ENCODE assay signal across 9 cellular contexts in the genomic region with DNA sequence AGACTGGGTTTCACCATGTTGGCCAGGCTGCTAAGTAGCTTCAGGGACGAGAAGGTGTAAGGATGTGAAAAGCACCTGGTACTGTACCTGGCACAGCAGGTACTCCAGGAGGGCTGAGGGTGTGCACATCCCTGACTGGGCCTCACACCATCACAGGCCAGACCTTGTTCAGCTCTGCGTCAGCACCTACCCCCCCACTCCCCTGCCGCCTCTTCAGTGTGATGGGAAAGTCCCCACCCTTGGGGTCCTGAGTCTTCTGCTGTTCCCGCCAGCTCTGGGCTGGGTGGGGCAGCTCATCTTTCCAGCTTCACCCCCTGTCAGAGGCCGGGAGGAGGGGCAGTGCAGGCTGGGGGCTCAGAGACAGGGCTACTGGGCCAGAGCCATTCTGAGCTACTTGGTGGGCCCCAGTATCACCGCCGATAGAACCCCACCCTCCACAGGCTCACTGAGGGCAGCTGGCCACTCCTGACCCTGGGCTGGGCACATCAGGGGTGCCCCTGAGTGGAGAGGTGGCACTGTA. TPM values are rescaled to one million over a fixed set of nuclear protein-coding genes. Genes with fewer than 3 reads are reported as not detected.
A peak's percentile ranks its signal among the peaks of the same experiment; 100 is the strongest.
DNase-seq lines count a peak whose midpoint lies in the region; ATAC-seq and TF ChIP-seq lines count a peak whose summit lies in the region.
"Had no signal": no experiment of that assay in that cellular context is flagged by ENCODE, and none has a peak within 500 bp of the region (broad histone marks: within the 10 kb centered on the region; RNA-seq: fewer than 3 reads in every experiment).

No MANE protein-coding gene starts in this region.

- H3K4me3 ChIP-seq in OCI-LY3 (ENCODE audit: low read length) (no peak overlapping the region), spleen (no peak overlapping the region), osteoblast (ENCODE audit: insufficient read depth, low read length) (no peak overlapping the region), mesenchymal stem cell (ENCODE audit: insufficient read depth in 1 of 2, low read depth in 1 of 2, low read length in 2 of 2) (no peak overlapping the region)
- H3K4me3 ChIP-seq: adrenal gland had no signal

- H3K9ac ChIP-seq in OCI-LY3 (ENCODE audit: low read length) = peak overlapping the region; percentile 10; the same call in 1 of the 2 replicates
- no peak overlapping the region for H3K9ac ChIP-seq in mesenchymal stem cell (ENCODE audit: low read length)

- H2AK5ac ChIP-seq in mesenchymal stem cell (ENCODE audit: low read length, severe bottlenecking) = no peak overlapping the region

- H3K27ac ChIP-seq in 22Rv1 (peak overlapping the region; percentile 31; the same call in 1 of the 2 replicates), OCI-LY3 (ENCODE audit: low read length) (peak overlapping the region; percentile 28; the same call in 1 of the 2 replicates), spleen (peak overlapping the region; percentile 76 to 94 (median 84)), osteoblast (ENCODE audit: low read depth, low read length) (no peak overlapping the region), mesenchymal stem cell (ENCODE audit: low read length, poor library complexity, severe bottlenecking) (no peak overlapping the region)

- no peak for TF ChIP-seq POLR2A in spleen (IDR thresholded peaks at IDR 0.05)

- 64 to 78% (median 71%) methylated on average over 5 to 7 of the region's 7 CpGs for WGBS in spleen, 5 donors
- WGBS in mesenchymal stem cell = 90% methylated on average over 7 of the region's 7 CpGs

- no peak overlapping the region for H3K18ac ChIP-seq in mesenchymal stem cell (ENCODE audit: low read depth in 1 of 2, low read length in 2 of 2)

- no peak overlapping the region for H2BK120ac ChIP-seq in mesenchymal stem cell (ENCODE audit: low read depth, low read length)

- peak overlapping the region; percentile 27 for H3K4me2 ChIP-seq in OCI-LY3 (ENCODE audit: low read length)
- no peak overlapping the region for H3K4me2 ChIP-seq in osteoblast (ENCODE audit: insufficient read depth, low read length)
- no peak overlapping the region for H3K4me2 ChIP-seq in mesenchymal stem cell (ENCODE audit: low read length, poor library complexity, severe bottlenecking)

- H3K36me3 ChIP-seq in OCI-LY3 (replicated peaks; ENCODE audit: low read depth, low read length) = no peaks in the 10 kb centered on the region
- no peaks in the 10 kb centered on the region for H3K36me3 ChIP-seq in spleen
- no peaks in the 10 kb centered on the region for H3K36me3 ChIP-seq in osteoblast (ENCODE audit: insufficient read depth, low read length)
- H3K36me3 ChIP-seq in mesenchymal stem cell (ENCODE audit: control insufficient read depth in 1 of 2, insufficient read depth in 2 of 2, low read depth in 1 of 2, low read length in 2 of 2) = no peaks in the 10 kb centered on the region
- H3K36me3 ChIP-seq: adrenal gland had no signal

- H4K8ac ChIP-seq in mesenchymal stem cell (ENCODE audit: low read length) = no peak overlapping the region

- DNase-seq in activated T-helper 9 cell treated with anti-CD3 and anti-CD28 coated beads, Interleukin-2, amount 50 U/mL, for 16 hours (ENCODE audit: low read depth) = peak; percentile 62
- DNase-seq in spleen (peak; percentile 84), osteoblast (ENCODE audit: insufficient read length, low spot score, missing footprints) (no peak), mesenchymal stem cell (no peak)

- intact Hi-C loops in spleen (cut with DNase I; ENCODE audit: low total_unique reads) = no loop called here

- H3K27me3 ChIP-seq in OCI-LY3 (ENCODE audit: low read depth, low read length) = no peaks in the 10 kb centered on the region
- H3K27me3 ChIP-seq in spleen (replicated peaks in 1 of 7) = no peaks in the 10 kb centered on the region
- H3K27me3 ChIP-seq in osteoblast (ENCODE audit: insufficient read depth, low read length) = no peaks in the 10 kb centered on the region
- H3K27me3 ChIP-seq in mesenchymal stem cell (ENCODE audit: control insufficient read depth in 1 of 2, insufficient read depth in 1 of 2, low read length in 2 of 2) = peaks cover 0 to 4% of the 10 kb centered on the region in 2 experiments
- H3K27me3 ChIP-seq: adrenal gland had no signal

- H2BK15ac ChIP-seq in mesenchymal stem cell (ENCODE audit: low read depth, poor library complexity, severe bottlenecking) = no peak overlapping the region

- H2BK12ac ChIP-seq in mesenchymal stem cell (ENCODE audit: low read length in 2 of 2) = peak overlapping the region in 1 of 2 experiments; percentile 60

- H4K20me1 ChIP-seq in OCI-LY3 (ENCODE audit: insufficient read depth, low read length) (no peaks in the 10 kb centered on the region), osteoblast (ENCODE audit: insufficient read depth, low read length) (no peaks in the 10 kb centered on the region)

- H3K14ac ChIP-seq in mesenchymal stem cell (ENCODE audit: low read length in 2 of 2) = no peak overlapping the region

- H3K4me1 ChIP-seq in OCI-LY3 (ENCODE audit: low read length) = peaks cover 31% of the 10 kb centered on the region
- peaks cover 28 to 64% (median 54%) of the 10 kb centered on the region in 6 donors for H3K4me1 ChIP-seq in spleen
- no peaks in the 10 kb centered on the region for H3K4me1 ChIP-seq in osteoblast (ENCODE audit: insufficient read depth, low read length)
- peaks cover 9% of the 10 kb centered on the region for H3K4me1 ChIP-seq in mesenchymal stem cell (ENCODE audit: control insufficient read depth, insufficient read depth, low read depth, low read length)

- H2AFZ ChIP-seq in OCI-LY3 (ENCODE audit: low read depth, low read length) (peak overlapping the region; percentile 81), osteoblast (ENCODE audit: low read length) (no peak overlapping the region), mesenchymal stem cell (ENCODE audit: low read depth, low read length) (no peak overlapping the region)

- no peak overlapping the region for H2BK5ac ChIP-seq in mesenchymal stem cell (ENCODE audit: low read depth, low read length, poor library complexity, severe bottlenecking)

- no peak overlapping the region for H3K4ac ChIP-seq in mesenchymal stem cell (ENCODE audit: low read depth in 1 of 2, low read length in 2 of 2)

- no peak overlapping the region for H4K91ac ChIP-seq in mesenchymal stem cell (ENCODE audit: low read length)

- H3K9me3 ChIP-seq in OCI-LY3 (ENCODE audit: insufficient read depth, low read length) (no peaks in the 10 kb centered on the region), spleen (peaks cover 0 to 32% (median 20%) of the 10 kb centered on the region in 8 donors), osteoblast (ENCODE audit: low read depth, low read length) (peaks cover 2% of the 10 kb centered on the region), mesenchymal stem cell (ENCODE audit: control insufficient read depth, low read length) (peaks cover 17% of the 10 kb centered on the region)
- H3K9me3 ChIP-seq: adrenal gland had no signal

- H3K23ac ChIP-seq in mesenchymal stem cell (ENCODE audit: low read length in 2 of 2) = no peak overlapping the region

- no peak for TF ChIP-seq CTCF in 22Rv1 (IDR thresholded peaks at IDR 0.05)
- no peak for TF ChIP-seq CTCF in OCI-LY3 (IDR thresholded peaks at IDR 0.05; ENCODE audit: low read depth, low read length)
- TF ChIP-seq CTCF in spleen (IDR thresholded peaks at IDR 0.05 in 8 of 11, conservative IDR thresholded peaks at IDR 0.05 in 3 of 11) = no peak
- TF ChIP-seq CTCF in osteoblast (IDR thresholded peaks at IDR 0.05; ENCODE audit: extremely low read depth, low read depth, low read length) = no peak

- H3K79me2 ChIP-seq in OCI-LY3 (ENCODE audit: low read length) (no peaks in the 10 kb centered on the region), osteoblast (ENCODE audit: insufficient read depth, low read length) (no peaks in the 10 kb centered on the region)

- ATAC-seq in GM18519 (IDR thresholded peaks at IDR 0.05; ENCODE audit: low FRiP score, unreplicated experiment) (no peak), GM19452 (IDR thresholded peaks at IDR 0.05; ENCODE audit: unreplicated experiment) (no peak)

- no peaks in the 10 kb centered on the region for H3K79me1 ChIP-seq in mesenchymal stem cell (replicated peaks; ENCODE audit: low read length, poor library complexity, severe bottlenecking)

RNA-seq across cellular contexts. Expression of a gene that starts 6.7 kb away (rescaled TPM):
- total RNA-seq in spleen = 100 to 1,000 TPM; 150 to 295 (median 265) TPM
- polyA plus RNA-seq in spleen = 100 to 1,000 TPM in 1 of 3 donors, 10 to 100 TPM in 2; 42.0 to 138 (median 43.5) TPM
- total RNA-seq in osteoblast = 26.4 and 28.0 TPM in 2 replicates
- 25.7 TPM for polyA plus RNA-seq in mesenchymal stem cell (2013, experiment 1 of 2)
- 26.3 TPM for polyA plus RNA-seq in mesenchymal stem cell (2013, experiment 2 of 2)

RNA-seq across cellular contexts. Expression of a gene that starts 30.1 kb away (rescaled TPM):
- total RNA-seq in spleen = 10 to 100 TPM; 35.1 to 52.5 (median 50.4) TPM
- polyA plus RNA-seq in spleen = 10 to 100 TPM; 32.7 to 53.5 (median 33.2) TPM
- total RNA-seq in osteoblast = 37.7 and 44.9 TPM in 2 replicates
- polyA plus RNA-seq in mesenchymal stem cell (2013, experiment 1 of 2) = 26.1 TPM
- 25.8 TPM for polyA plus RNA-seq in mesenchymal stem cell (2013, experiment 2 of 2)

RNA-seq across cellular contexts. Expression of a gene that starts 57.4 kb away (rescaled TPM):
- total RNA-seq in spleen = 100 to 1,000 TPM; 260 to 348 (median 295) TPM
- 100 to 1,000 TPM; 175 to 224 (median 194) TPM for polyA plus RNA-seq in spleen
- 200 and 204 TPM in 2 replicates for total RNA-seq in osteoblast
- 336 TPM for polyA plus RNA-seq in mesenchymal stem cell (2013, experiment 1 of 2)
- polyA plus RNA-seq in mesenchymal stem cell (2013, experiment 2 of 2) = 331 TPM

Comparison
In these comparisons a context has a peak if more than half of its experiments do, and no peak if none do; other contexts are left out.
1. H3K27ac ChIP-seq: peak in 22Rv1 (single experiment), OCI-LY3 (single experiment) and spleen (8 of 8); none in osteoblast (single experiment) and mesenchymal stem cell (single experiment).
2. DNase-seq: peak in activated T-helper 9 cell treated with anti-CD3 and anti-CD28 coated beads, Interleukin-2, amount 50 U/mL, for 16 hours (single experiment) and spleen (single experiment); none in osteoblast (single experiment) and mesenchymal stem cell (single experiment).